8 cellular contexts compared by ENCODE assay signal in the genomic region with DNA sequence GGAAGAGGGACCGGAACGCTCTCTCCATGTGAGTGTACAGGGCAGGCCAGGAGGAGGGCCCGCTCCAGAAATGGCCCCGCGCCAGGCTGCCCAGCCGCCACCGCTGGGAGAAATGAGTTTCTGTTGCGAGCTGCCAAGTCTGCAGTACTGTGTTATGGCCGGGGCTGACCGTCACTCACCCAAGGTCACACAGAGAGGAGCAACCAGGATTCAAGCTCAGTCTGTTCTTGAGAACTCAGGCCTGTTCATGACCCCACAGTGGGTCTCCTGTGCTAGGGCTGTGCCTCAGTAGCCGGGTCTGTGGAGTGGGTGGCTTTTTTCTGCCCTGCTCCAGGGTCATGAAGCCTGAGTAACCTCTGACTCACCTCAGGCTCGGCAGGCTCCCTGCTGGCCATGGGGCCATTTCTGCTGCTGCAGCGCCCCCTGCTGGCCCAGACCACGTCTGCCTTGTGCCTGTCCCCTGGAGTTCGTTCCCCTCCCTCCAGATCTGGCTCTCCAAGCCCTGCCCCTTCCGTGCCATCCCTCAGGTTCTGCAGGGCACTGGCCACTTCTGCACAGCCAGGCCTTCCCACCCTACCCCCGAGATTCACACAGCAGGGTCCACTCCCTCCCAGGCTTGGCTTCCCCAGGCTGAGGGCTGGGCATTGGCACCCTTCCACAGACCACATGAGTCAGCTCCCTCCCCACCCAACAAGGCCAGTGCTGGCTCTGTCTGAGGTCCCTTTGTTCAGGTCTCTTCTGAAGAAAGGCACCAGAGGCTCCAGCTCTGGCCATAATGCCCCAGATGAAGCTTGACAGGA. TPM values are rescaled to one million over a fixed set of nuclear protein-coding genes. Genes with fewer than 3 reads are reported as not detected.
A peak's percentile ranks its signal among the peaks of the same experiment; 100 is the strongest.
DNase-seq lines count a peak whose midpoint lies in the region; ATAC-seq, FAIRE-seq and TF ChIP-seq lines count a peak whose summit lies in the region.

No MANE protein-coding gene starts in this region.

- no peaks in the 10 kb centered on the region for H3K36me3 Mint-ChIP-seq in neural progenitor cell

- no peak overlapping the region for H2AFZ ChIP-seq in neural progenitor cell (replicated peaks)

- H3F3A ChIP-seq in DOHH2 (ENCODE audit: control insufficient read depth, insufficient read depth), result no peaks in the 10 kb centered on the region
- H3F3A ChIP-seq in neural progenitor cell (ENCODE audit: low read depth), result no peaks in the 10 kb centered on the region

- H3K36me3 ChIP-seq in DOHH2 (ENCODE audit: control insufficient read depth, low read length), result no peaks in the 10 kb centered on the region
- H3K36me3 ChIP-seq in neural progenitor cell, result no peaks in the 10 kb centered on the region

- DNase-seq in HTR-8/SVneo (ENCODE audit: insufficient read length, low spot score) (peak; percentile 85), RCC 7860 (ENCODE audit: low spot score) (peak; percentile 97), fibroblast of villous mesenchyme (ENCODE audit: low read depth) (peak; percentile 67), neural progenitor cell (ENCODE audit: low spot score) (peak; percentile 91)
- DNase-seq in activated T-helper 1 cell treated with anti-CD3 and anti-CD28 coated beads, Interleukin-2, amount 50 U/mL, for 16 hours (ENCODE audit: low read depth in 1 of 2, low spot score in 1 of 2), result peak; percentile 42 to 43
- DNase-seq in stimulated activated naive CD8-positive, alpha-beta T cell treated with anti-CD3 and anti-CD28 coated beads, Interleukin-15, amount 100 ng/mL, for 72 hours, result peak; percentile 81

- H3K9me3 Mint-ChIP-seq in neural progenitor cell, result no peaks in the 10 kb centered on the region
- no peaks in the 10 kb centered on the region for H3K9me3 Mint-ChIP-seq in stimulated activated naive CD8-positive, alpha-beta T cell treated with anti-CD3 and anti-CD28 coated beads, Interleukin-15, amount 100 ng/mL, for 72 hours

- H4K20me1 ChIP-seq in DOHH2 (ENCODE audit: control insufficient read depth, insufficient read depth, low read depth, low read length), result no peaks in the 10 kb centered on the region
- H4K20me1 ChIP-seq in neural progenitor cell (ENCODE audit: low read depth), result no peaks in the 10 kb centered on the region

- ATAC-seq in stimulated activated naive CD8-positive, alpha-beta T cell treated with anti-CD3 and anti-CD28 coated beads, Interleukin-15, amount 100 ng/mL, for 72 hours, result peak; percentile 96
- ATAC-seq in HG03439 (IDR thresholded peaks at IDR 0.05; ENCODE audit: unreplicated experiment), result no peak

- H3K27me3 ChIP-seq in DOHH2 (ENCODE audit: control insufficient read depth, low read length), result peaks cover 5% of the 10 kb centered on the region
- H3K27me3 ChIP-seq in neural progenitor cell, result no peaks in the 10 kb centered on the region

- no peaks in the 10 kb centered on the region for H3K9me2 ChIP-seq in DOHH2 (replicated peaks; ENCODE audit: control insufficient read depth, low read length)

- peak; percentile 81 for FAIRE-seq in HTR-8/SVneo (lab: Jason Lieb, UNC)
- FAIRE-seq in RCC 7860 (lab: Jason Lieb, UNC), result peak; percentile 95

- peaks cover 11% of the 10 kb centered on the region for H3K27me3 Mint-ChIP-seq in neural progenitor cell (ENCODE audit: insufficient read depth, low read depth)
- H3K27me3 Mint-ChIP-seq in stimulated activated naive CD8-positive, alpha-beta T cell treated with anti-CD3 and anti-CD28 coated beads, Interleukin-15, amount 100 ng/mL, for 72 hours, result peaks cover 60% of the 10 kb centered on the region

- no peak overlapping the region for H3K27ac Mint-ChIP-seq in neural progenitor cell
- H3K27ac Mint-ChIP-seq in stimulated activated naive CD8-positive, alpha-beta T cell treated with anti-CD3 and anti-CD28 coated beads, Interleukin-15, amount 100 ng/mL, for 72 hours, result no peak overlapping the region

- H3K4me3 ChIP-seq in DOHH2 (ENCODE audit: low read length) (no peak overlapping the region), fibroblast of villous mesenchyme (ENCODE audit: low read depth, low read length) (no peak overlapping the region), neural progenitor cell (no peak overlapping the region)

- no peak overlapping the region for H3K4me2 ChIP-seq in DOHH2 (ENCODE audit: low read length)
- no peak overlapping the region for H3K4me2 ChIP-seq in neural progenitor cell

- H3K27ac ChIP-seq in DOHH2 (ENCODE audit: low read depth, low read length), result no peak overlapping the region
- H3K27ac ChIP-seq in neural progenitor cell, result no peak overlapping the region

- peak overlapping the region; percentile 43 for H3K4me3 Mint-ChIP-seq in neural progenitor cell
- no peak overlapping the region for H3K4me3 Mint-ChIP-seq in stimulated activated naive CD8-positive, alpha-beta T cell treated with anti-CD3 and anti-CD28 coated beads, Interleukin-15, amount 100 ng/mL, for 72 hours

- H3K9ac ChIP-seq in neural progenitor cell, result no peak overlapping the region

- TF ChIP-seq CTCF in DOHH2 (IDR thresholded peaks at IDR 0.05; ENCODE audit: low read depth, low read length, poor library complexity, severe bottlenecking) (peak; percentile 88), fibroblast of villous mesenchyme (IDR thresholded peaks at IDR 0.05; ENCODE audit: insufficient read depth, low read depth, low read length) (peak; percentile 79), neural progenitor cell (IDR thresholded peaks at IDR 0.05) (peak; percentile 92)

- no peaks in the 10 kb centered on the region for H3K79me2 ChIP-seq in DOHH2 (ENCODE audit: control insufficient read depth, low read length)
- H3K79me2 ChIP-seq in neural progenitor cell (ENCODE audit: low read depth), result no peaks in the 10 kb centered on the region

- no peaks in the 10 kb centered on the region for H3K9me3 ChIP-seq in DOHH2 (ENCODE audit: control insufficient read depth, insufficient read depth, low read length)
- no peaks in the 10 kb centered on the region for H3K9me3 ChIP-seq in neural progenitor cell (ENCODE audit: low read depth)

- peaks cover 28% of the 10 kb centered on the region for H3K4me1 Mint-ChIP-seq in neural progenitor cell
- peaks cover 6% of the 10 kb centered on the region for H3K4me1 Mint-ChIP-seq in stimulated activated naive CD8-positive, alpha-beta T cell treated with anti-CD3 and anti-CD28 coated beads, Interleukin-15, amount 100 ng/mL, for 72 hours

- no peaks in the 10 kb centered on the region for H3K4me1 ChIP-seq in DOHH2 (ENCODE audit: control insufficient read depth, low read length)
- H3K4me1 ChIP-seq in neural progenitor cell, result peaks cover 13% of the 10 kb centered on the region

RNA-seq across cellular contexts. Expression of gene EDN2, which starts 51.8 kb away (rescaled TPM):
- 0.32 TPM in 1 of 2 replicates, not detected in the other for total RNA-seq in fibroblast of villous mesenchyme
- not detected in 2 replicates for total RNA-seq in neural progenitor cell (ENCODE audit: low replicate concordance)

Comparison
In these comparisons a context has a peak if more than half of its experiments do, and no peak if none do; other contexts are left out.
1. DNase-seq: peak in every context shown above with its lines; median percentile 97 in RCC 7860; 91 in neural progenitor cell; 85 in HTR-8/SVneo; 81 in stimulated activated naive CD8-positive, alpha-beta T cell treated with anti-CD3 and anti-CD28 coated beads, Interleukin-15, amount 100 ng/mL, for 72 hours; 67 in fibroblast of villous mesenchyme; 42 in activated T-helper 1 cell treated with anti-CD3 and anti-CD28 coated beads, Interleukin-2, amount 50 U/mL, for 16 hours.